In genomic region chr19:18167975-18168645, GRCh38 we compare ENCODE assay signal across 1 cellular context.
TF ChIP-seq lines count a peak whose summit lies in the region.

No MANE protein-coding gene starts in this region.

TF ChIP-seq in SK-N-SH, 30 proteins besides CTCF, POLR2A, EP300 and RAD21:
- TF ChIP-seq NFIC (IDR thresholded peaks at IDR 0.05; ENCODE audit: borderline replicate concordance) (no peak), FOXM1 (IDR thresholded peaks at IDR 0.05; ENCODE audit: low read depth) (no peak), SMC3 (IDR thresholded peaks at IDR 0.05; ENCODE audit: low read depth, low read length) (peak; percentile 51)
